Comparison of ENCODE assay signal across 19 cellular contexts in genomic region chr16:19560078-19560477, GRCh38.
"Had no signal": no experiment of that assay in that cellular context is flagged by ENCODE, and none has a peak within 500 bp of the region (broad histone marks: within the 10 kb centered on the region; RNA-seq: fewer than 3 reads in every experiment).

No MANE protein-coding gene starts in this region.

- H3K27ac Mint-ChIP-seq: dendritic cell treated with granulocyte-macrophage colony-stimulating factor and Interleukin-4, amounts not matched to agents 40 ng/mL and 50 ng/mL, for 4 days; effector memory CD8-positive, alpha-beta T cell; endodermal cell; mesothelial cell of epicardium had no signal

- FAIRE-seq: keratinocyte had no signal

- H3K27me3 Mint-ChIP-seq: dendritic cell treated with granulocyte-macrophage colony-stimulating factor and Interleukin-4, amounts not matched to agents 40 ng/mL and 50 ng/mL, for 4 days; effector memory CD8-positive, alpha-beta T cell had no signal

- H3K36me3 ChIP-seq: colonic mucosa had no signal

- H3K27ac ChIP-seq: colonic mucosa, epithelial cell of prostate, esophagus squamous epithelium, gastrocnemius medialis, heart right ventricle, left lung, lower lobe of right lung had no signal

- ATAC-seq: effector memory CD8-positive, alpha-beta T cell; esophagus mucosa; gastrocnemius medialis; heart right ventricle; left cardiac atrium; left lung; left ventricle myocardium superior; lower lobe of right lung; mucosa of descending colon had no signal

- H3K9me3 Mint-ChIP-seq: dendritic cell treated with granulocyte-macrophage colony-stimulating factor and Interleukin-4, amounts not matched to agents 40 ng/mL and 50 ng/mL, for 4 days; effector memory CD8-positive, alpha-beta T cell had no signal

- H3K4me3 ChIP-seq: colonic mucosa, esophagus squamous epithelium, gastrocnemius medialis, heart right ventricle, left lung, lower lobe of right lung, mucosa of descending colon had no signal

- H3K4me3 Mint-ChIP-seq: dendritic cell treated with granulocyte-macrophage colony-stimulating factor and Interleukin-4, amounts not matched to agents 40 ng/mL and 50 ng/mL, for 4 days; effector memory CD8-positive, alpha-beta T cell; endodermal cell; mesothelial cell of epicardium had no signal

- H3K27me3 ChIP-seq: colonic mucosa, esophagus squamous epithelium, gastrocnemius medialis, heart right ventricle, left lung had no signal

- DNase-seq: cortex of kidney; effector CD8-positive, alpha-beta T cell; endodermal cell; esophagus squamous epithelium; gastrocnemius medialis; glutamatergic neuron; left cardiac atrium; left lung; left ventricle myocardium superior; lower lobe of right lung had no signal

- H3K4me1 ChIP-seq: colonic mucosa had no signal

- H3K9me3 ChIP-seq: colonic mucosa, gastrocnemius medialis, lower lobe of right lung, mucosa of descending colon had no signal
